Comparison of ENCODE assay signal across 8 cellular contexts in genomic region chr4:40325406-40326019, GRCh38. TPM values are rescaled to one million over a fixed set of nuclear protein-coding genes. Genes with fewer than 3 reads are reported as not detected.
DNase-seq lines count a peak whose midpoint lies in the region; ATAC-seq, FAIRE-seq and TF ChIP-seq lines count a peak whose summit lies in the region.

No MANE protein-coding gene starts in this region.

- ATAC-seq in HG02623 (IDR thresholded peaks at IDR 0.05; ENCODE audit: unreplicated experiment) (peak; percentile 91), K562 (peak; percentile 95)

- intact Hi-C loops in K562 (cut with micrococcal nuclease) = loop anchor here (10.0 kb wide), 2 partner anchors 389 to 519 kb away; no protein-coding TSS in a partner anchor

- peak; percentile 85 for FAIRE-seq in GM12891 (lab: Jason Lieb, UNC)
- peak; percentile 92 for FAIRE-seq in K562 (lab: Jason Lieb, UNC)
- peak; percentile 97 for FAIRE-seq in islet of Langerhans (lab: Jason Lieb, UNC)

- no peak overlapping the region for H3K9ac ChIP-seq in K562 (ENCODE audit: insufficient read depth in 1 of 2, low read depth in 2 of 2, low read length in 2 of 2)

- TF ChIP-seq EP300 in K562 (IDR thresholded peaks at IDR 0.05; ENCODE audit: low read length) = no peak

- H3K4me3 ChIP-seq in K562 = no peak overlapping the region

- DNase-seq in A172 (ENCODE audit: low spot score) (peak; percentile 60), GM12891 (ENCODE audit: insufficient read length, low spot score) (peak; percentile 55), NCI-H1092 (lab: John Stamatoyannopoulos, UW) (peak; percentile 47), SW480 (ENCODE audit: low spot score) (peak; percentile 64), K562 (ENCODE audit: extremely low read depth in 1 of 4, low spot score in 3 of 4) (peak; percentile 72 to 79 (median 75))
- DNase-seq in stimulated activated CD8-positive, alpha-beta memory T cell treated with anti-CD3 and anti-CD28 coated beads, Interleukin-12 subunit alpha, Interleukin-12 subunit beta, amount 100 ng/mL, for 4 hours (ENCODE audit: low read depth) = peak; percentile 22

- H4K20me1 ChIP-seq in K562 (replicated peaks; ENCODE audit: control insufficient read depth, insufficient read depth, low read length) = no peaks in the 10 kb centered on the region; the same call in 1 of the 2 replicates

- H2AFZ ChIP-seq in K562 (ENCODE audit: low read depth, low read length) = no peak overlapping the region

- H3K4me1 ChIP-seq in K562 (replicated peaks in 1 of 2; ENCODE audit: control insufficient read depth in 2 of 2, insufficient read depth in 2 of 2, low read length in 2 of 2) = no peaks in the 10 kb centered on the region

- in situ Hi-C loops in K562 (cut with MboI) = no loop called here

- 0% methylated on average over 2 of the region's 2 CpGs for WGBS in K562 (ENCODE audit: insufficient coverage, low coverage, missing lambda C conversion rate)

- H3K4me2 ChIP-seq in K562 (ENCODE audit: insufficient read depth, low read length) = no peak overlapping the region

- POLR2A ChIA-PET in K562 (lab: Yijun Ruan, JAX) = interaction anchor here (0.6 to 1.7 kb wide), 5 partner anchors 9 to 507 kb away, joined by 3 to 7 read pairs (median 3); partner anchors contain the start of gene N4BP2

- TF ChIP-seq RAD21 in K562 (CRISPR knock-in tag; conservative IDR thresholded peaks at IDR 0.05 in 1 of 2, IDR thresholded peaks at IDR 0.05 in 1 of 2) = peak; percentile 82 to 90

- H3K27ac ChIP-seq in K562 (ENCODE audit: extremely low read depth, low read depth, low read length) = no peak overlapping the region

- no peaks in the 10 kb centered on the region for H3K79me2 ChIP-seq in K562 (ENCODE audit: control insufficient read depth, insufficient read depth, low read length)

- H3K9me3 ChIP-seq in K562 (replicated peaks; ENCODE audit: control insufficient read depth, insufficient read depth, low read depth, low read length) = no peaks in the 10 kb centered on the region

- H3K9me1 ChIP-seq in K562 (ENCODE audit: control insufficient read depth, insufficient read depth, low read length) = no peaks in the 10 kb centered on the region

- BruUV-seq in K562 (replicated peaks; lab: Mats Ljungman, UMichigan) = no TSS peak

- TF ChIP-seq POLR2A in GM12891 (IDR thresholded peaks at IDR 0.05; ENCODE audit: low read depth, low read length) (no peak), K562 (conservative IDR thresholded peaks at IDR 0.05) (no peak)

- peaks cover 9 to 20% of the 10 kb centered on the region in 2 experiments for H3K27me3 ChIP-seq in K562 (ENCODE audit: control insufficient read depth in 2 of 2, insufficient read depth in 2 of 2, low read length in 2 of 2)

- TF ChIP-seq CTCF in K562 (IDR thresholded peaks at IDR 0.05 in 2 of 3, conservative IDR thresholded peaks at IDR 0.05 in 1 of 3; ENCODE audit: insufficient read depth in 2 of 3, low read depth in 1 of 3, low read length in 3 of 3) = peak; percentile 82 to 91 (median 84)

- CTCF ChIA-PET in K562 (lab: Yijun Ruan, JAX; ENCODE audit: low intra/inter-chr PET ratio) = interaction anchor here (0.6 to 2.1 kb wide), 4 partner anchors 9 to 269 kb away, joined by 3 to 24 read pairs (median 4); partner anchors contain the start of gene N4BP2

- no peaks in the 10 kb centered on the region for H3K36me3 ChIP-seq in K562 (ENCODE audit: control insufficient read depth, insufficient read depth, low read length)

TF ChIP-seq in GM12891, 5 proteins besides CTCF, POLR2A, EP300 and RAD21:
- TF ChIP-seq POLR2AphosphoS5 (IDR thresholded peaks at IDR 0.05; ENCODE audit: low read depth, low read length) (no peak), POU2F2 (IDR thresholded peaks at IDR 0.05; ENCODE audit: low read depth, low read length) (no peak), TAF1 (IDR thresholded peaks at IDR 0.05; ENCODE audit: low read depth, low read length) (no peak), SPI1 (IDR thresholded peaks at IDR 0.05; ENCODE audit: low read depth, low read length) (no peak)

TF ChIP-seq in K562, 482 proteins besides CTCF, POLR2A, EP300 and RAD21 (continues in another document):
- TF ChIP-seq STAG1 (CRISPR knock-in tag; IDR thresholded peaks at IDR 0.05; ENCODE audit: borderline replicate concordance) (peak; percentile 55; the same call in 1 of the 2 replicates), SMC3 (conservative IDR thresholded peaks at IDR 0.05; ENCODE audit: insufficient read depth, low read depth, low read length) (peak; percentile 93), ZNF384 (IDR thresholded peaks at IDR 0.05; ENCODE audit: low read depth, low read length) (peak; percentile 40; the same call in 1 of the 2 replicates), L3MBTL2 (IDR thresholded peaks at IDR 0.05) (no peak), DEAF1 (CRISPR knock-in tag; IDR thresholded peaks at IDR 0.05) (peak; percentile 79), MAFG (tag; conservative IDR thresholded peaks at IDR 0.05) (no peak), PHTF2 (CRISPR knock-in tag; IDR thresholded peaks at IDR 0.05) (no peak), DIDO1 (tag; IDR thresholded peaks at IDR 0.05; ENCODE audit: low read depth) (no peak), FIP1L1 (IDR thresholded peaks at IDR 0.05; ENCODE audit: low read depth, low read length, poor library complexity, severe bottlenecking) (no peak), CC2D1A (IDR thresholded peaks at IDR 0.05) (peak; percentile 44; the same call in 1 of the 2 replicates), MNT (conservative IDR thresholded peaks at IDR 0.05) (0 out of 4 replicates have a peak, but pooled peaks of 1 of the 2 experiments have one; percentile 15), TRIM24 (IDR thresholded peaks at IDR 0.05) (0 out of 4 replicates have a peak, but pooled peaks of 1 of the 2 experiments have one; percentile 11), SIRT6 (IDR thresholded peaks at IDR 0.05; ENCODE audit: low read depth, low read length) (no peak), NFIC (IDR thresholded peaks at IDR 0.05) (peak; percentile 45), TFAP4 (CRISPR knock-in tag; IDR thresholded peaks at IDR 0.05; ENCODE audit: borderline replicate concordance) (no peak), MYNN (IDR thresholded peaks at IDR 0.05) (no peak), MYNN (CRISPR knock-in tag; IDR thresholded peaks at IDR 0.05) (no peak), XRCC5 (IDR thresholded peaks at IDR 0.05; ENCODE audit: low read depth, low read length) (0 out of 2 replicates have a peak, but pooled peaks have one; percentile 47), JUN (IDR thresholded peaks at IDR 0.05; ENCODE audit: borderline replicate concordance, low read depth, low read length) (peak; percentile 40; the same call in 1 of the 2 replicates), JUN (CRISPR knock-in tag; IDR thresholded peaks at IDR 0.05; ENCODE audit: borderline replicate concordance) (no peak)

RNA-seq across cellular contexts. Expression of gene CHRNA9, which starts 9.6 kb away (rescaled TPM):
- total RNA-seq in A172 (2014; rRNA removed; shearing (Covaris generic)) = 1.4 TPM in 1 of 2 replicates, not detected in the other
- polyA plus RNA-seq in GM12891 (2012; ENCODE audit: low read depth, missing spikeins) = 0.04 TPM
- total RNA-seq in K562 (2011; cell fraction: chromatin; rRNA removed; ENCODE audit: low replicate concordance) = not detected in 2 replicates
- total RNA-seq in K562 (2011; cell fraction: nucleolus; rRNA removed) = not detected in 2 replicates
- not detected in 2 replicates for total RNA-seq in K562 (2011; cell fraction: nucleoplasm; rRNA removed)
- total RNA-seq in K562 (2014; rRNA removed) (not detected in 2 replicates), K562 (2014; rRNA removed; fragmentation: Illumina TruSeq; extraction: Trizol) (not detected in 2 replicates), K562 (2015; rRNA removed; fragmentation: Illumina TruSeq; extraction: Trizol) (not detected in 2 replicates), K562 (2021) (not detected in 2 replicates)
- polyA plus RNA-seq in K562 (2011; rRNA removed) (not detected in 2 replicates), K562 (2014; fragmentation: Illumina TruSeq; extraction: Trizol) (not detected in 2 replicates), K562 (2014; fragmentation: Nextera tagmentation; extraction: Ambion mirVana) (not detected), K562 (2014; rRNA removed) (not detected in 2 replicates)
- polyA plus RNA-seq in K562 (2011; cell fraction: cytosol; rRNA removed) = not detected in 2 replicates
- polyA plus RNA-seq in K562 (2011; cell fraction: nucleus; rRNA removed) = not detected in 2 replicates
- polyA plus RNA-seq in K562 (2012) = not detected in 2 replicates
- polyA minus RNA-seq in K562 (2011; rRNA and poly(A)+ RNA removed) = not detected in 2 replicates
- 0.55 and 0.76 TPM in 2 replicates for polyA minus RNA-seq in K562 (2011; cell fraction: cytosol; rRNA and poly(A)+ RNA removed)
- polyA minus RNA-seq in K562 (2011; cell fraction: nucleus; rRNA and poly(A)+ RNA removed) = not detected in 2 replicates

Comparison
In these comparisons a context has a peak if more than half of its experiments do, and no peak if none do; other contexts are left out.
1. DNase-seq: peak in every context shown above with its lines; median percentile 75 in K562; 64 in SW480; 60 in A172; 55 in GM12891; 47 in NCI-H1092; 22 in stimulated activated CD8-positive, alpha-beta memory T cell treated with anti-CD3 and anti-CD28 coated beads, Interleukin-12 subunit alpha, Interleukin-12 subunit beta, amount 100 ng/mL, for 4 hours.